Comparison of ENCODE assay signal across 8 cellular contexts in the genomic region with DNA sequence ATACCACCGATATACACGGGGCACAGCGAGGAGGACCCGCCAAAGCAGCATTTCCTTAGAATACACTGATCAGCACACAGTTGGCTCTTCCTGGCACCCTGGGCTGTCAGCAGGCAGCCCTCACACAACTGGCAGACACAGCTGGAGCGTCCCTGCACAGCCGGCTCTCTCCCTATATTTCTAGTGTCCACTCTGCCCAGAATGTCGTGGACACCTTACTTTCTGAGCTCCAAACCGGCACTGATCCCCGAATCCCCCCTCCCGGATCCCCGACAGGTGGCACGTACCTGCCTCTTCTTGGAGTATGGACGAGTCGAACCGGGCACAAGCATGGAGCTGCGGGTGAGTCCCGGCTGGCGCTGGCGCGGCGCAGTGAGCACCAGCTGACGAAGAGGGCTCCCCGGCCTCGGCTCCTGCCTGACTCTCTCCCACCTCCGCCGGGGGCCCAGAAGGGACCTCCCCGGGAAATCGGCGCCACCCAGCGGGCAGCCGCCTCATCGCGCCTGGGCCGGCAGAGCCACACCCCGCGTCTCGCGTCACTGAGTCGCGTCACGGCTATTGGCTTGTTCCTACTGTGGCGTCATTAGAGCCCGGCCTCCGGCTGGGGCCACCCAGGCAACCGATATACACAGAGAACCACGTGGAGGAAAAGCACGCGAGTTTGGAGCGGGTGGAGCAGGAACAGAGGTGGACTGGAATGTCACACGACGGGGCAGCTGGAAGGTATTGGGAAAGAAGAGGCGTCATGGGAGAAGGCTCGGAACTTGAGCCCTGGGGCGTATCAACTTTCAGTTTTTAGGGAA. TPM values are rescaled to one million over a fixed set of nuclear protein-coding genes. Genes with fewer than 3 reads are reported as not detected.
DNase-seq lines count a peak whose midpoint lies in the region; ATAC-seq and TF ChIP-seq lines count a peak whose summit lies in the region.

A gene with protein sequence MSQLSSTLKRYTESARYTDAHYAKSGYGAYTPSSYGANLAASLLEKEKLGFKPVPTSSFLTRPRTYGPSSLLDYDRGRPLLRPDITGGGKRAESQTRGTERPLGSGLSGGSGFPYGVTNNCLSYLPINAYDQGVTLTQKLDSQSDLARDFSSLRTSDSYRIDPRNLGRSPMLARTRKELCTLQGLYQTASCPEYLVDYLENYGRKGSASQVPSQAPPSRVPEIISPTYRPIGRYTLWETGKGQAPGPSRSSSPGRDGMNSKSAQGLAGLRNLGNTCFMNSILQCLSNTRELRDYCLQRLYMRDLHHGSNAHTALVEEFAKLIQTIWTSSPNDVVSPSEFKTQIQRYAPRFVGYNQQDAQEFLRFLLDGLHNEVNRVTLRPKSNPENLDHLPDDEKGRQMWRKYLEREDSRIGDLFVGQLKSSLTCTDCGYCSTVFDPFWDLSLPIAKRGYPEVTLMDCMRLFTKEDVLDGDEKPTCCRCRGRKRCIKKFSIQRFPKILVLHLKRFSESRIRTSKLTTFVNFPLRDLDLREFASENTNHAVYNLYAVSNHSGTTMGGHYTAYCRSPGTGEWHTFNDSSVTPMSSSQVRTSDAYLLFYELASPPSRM (minus strand): TSS at position 505 of the 803 bp plus-strand sequence. CDS start 8,210 bp downstream, outside the sequence.

- H3K4me3 ChIP-seq in GM08714 (ENCODE audit: low read length) (peak within 1 kb of the TSS; percentile 47; the same call in 1 of the 2 replicates), SK-N-SH (ENCODE audit: low read depth in 2 of 2, low read length in 1 of 2) (peak within 1 kb of the TSS; percentile 57 to 62), suprapubic skin (peak within 1 kb of the TSS; percentile 44)

- CTCF ChIA-PET in SK-N-SH (lab: Yijun Ruan, JAX): interaction anchor here (0.7 to 22.5 kb wide), 34 partner anchors 9 to 727 kb away, joined by 3 to 390 read pairs (median 5); a partner anchor contains a TSS

- WGBS in SK-N-SH (ENCODE audit: low lambda C conversion rate): 3% methylated on average over 30 of the region's 54 CpGs
- under 1% methylated on average over 45 of the region's 54 CpGs for WGBS in suprapubic skin

- DNase-seq in NCI-H1092 treated with DMSO at 0.1 percent for 48 hours (lab: John Stamatoyannopoulos, UW) (peak; percentile 97), SK-N-SH (peak; percentile 96), glomerular endothelial cell (ENCODE audit: extremely low read depth, low read depth, low spot score) (peak; percentile 58), nucleus accumbens (lab: John Stamatoyannopoulos, UW) (peak; percentile 81 to 99 (median 96)), suprapubic skin (ENCODE audit: low spot score in 2 of 2) (peak; percentile 98 to 99)
- DNase-seq in activated naive CD4-positive, alpha-beta T cell treated with anti-CD3 and anti-CD28 coated beads, Interleukin-2, amount 50 U/mL, for 72 hours (ENCODE audit: low spot score in 2 of 2): peak; percentile 96 to 99

- H3K9ac ChIP-seq in SK-N-SH: peak within 1 kb of the TSS; percentile 37; the same call in 1 of the 2 replicates

- H2AFZ ChIP-seq in SK-N-SH (ENCODE audit: low read depth): peak within 1 kb of the TSS; percentile 83

- H3K27ac ChIP-seq in SK-N-SH (ENCODE audit: low read depth in 2 of 2, low read length in 1 of 2) (peak within 1 kb of the TSS in 1 of 2 experiments; percentile 31; a peak in 1 of 4 replicates), suprapubic skin (peak within 1 kb of the TSS; percentile 8)

- no peaks in the 10 kb centered on the region for H3K9me3 Mint-ChIP-seq in activated naive CD4-positive, alpha-beta T cell treated with anti-CD3 and anti-CD28 coated beads, Interleukin-2, amount 50 U/mL, for 72 hours

- POLR2A ChIA-PET in SK-N-SH (lab: Yijun Ruan, JAX): interaction anchor here (1.2 kb wide), 1 partner anchor 41 kb away, joined by 3 read pairs; a partner anchor contains a TSS

- peak within 1 kb of the TSS; percentile 94 for H3K4me2 ChIP-seq in SK-N-SH

- peak within 1 kb of the TSS in 1 of 2 donors; percentile 18 for H3K27ac Mint-ChIP-seq in activated naive CD4-positive, alpha-beta T cell treated with anti-CD3 and anti-CD28 coated beads, Interleukin-2, amount 50 U/mL, for 72 hours

- TF ChIP-seq CTCF in SK-N-SH (IDR thresholded peaks at IDR 0.05) (peak; percentile 83), suprapubic skin (IDR thresholded peaks at IDR 0.05) (peak; percentile 83 to 94)

- H3K9me2 ChIP-seq in SK-N-SH: no peaks in the 10 kb centered on the region

- no peaks in the 10 kb centered on the region for H3F3A ChIP-seq in SK-N-SH (replicated peaks; ENCODE audit: insufficient read depth)

- peak; percentile 94 for ATAC-seq in HG02623 (IDR thresholded peaks at IDR 0.05; ENCODE audit: unreplicated experiment)
- ATAC-seq in activated naive CD4-positive, alpha-beta T cell treated with anti-CD3 and anti-CD28 coated beads, Interleukin-2, amount 50 U/mL, for 72 hours: peak; percentile 99

- H3K36me3 ChIP-seq in SK-N-SH (replicated peaks in 1 of 2; ENCODE audit: control insufficient read depth in 1 of 2, insufficient read depth in 2 of 2, low read length in 1 of 2): no peaks in the 10 kb centered on the region
- no peaks in the 10 kb centered on the region for H3K36me3 ChIP-seq in suprapubic skin

- H3K27me3 ChIP-seq in SK-N-SH (ENCODE audit: insufficient read depth) (no peaks in the 10 kb centered on the region), suprapubic skin (no peaks in the 10 kb centered on the region)

- H3K9me3 ChIP-seq in SK-N-SH (no peaks in the 10 kb centered on the region), suprapubic skin (no peaks in the 10 kb centered on the region)

- no peak for TF ChIP-seq POLR2A in suprapubic skin (IDR thresholded peaks at IDR 0.05)

- TF ChIP-seq EP300 in SK-N-SH (IDR thresholded peaks at IDR 0.05; ENCODE audit: borderline replicate concordance in 1 of 2, low read depth in 1 of 2, low read length in 1 of 2) (no peak), suprapubic skin (IDR thresholded peaks at IDR 0.05) (peak; percentile 78)

- H4K20me1 ChIP-seq in SK-N-SH (ENCODE audit: insufficient read depth): no peaks in the 10 kb centered on the region

- H3K4me1 ChIP-seq in SK-N-SH (ENCODE audit: control insufficient read depth in 1 of 2, insufficient read depth in 2 of 2, low read depth in 1 of 2, low read length in 1 of 2) (peaks cover 4 to 42% of the 10 kb centered on the region in 2 experiments; a peak in 3 of 4 replicates), suprapubic skin (peaks cover 18% of the 10 kb centered on the region)

- H3K79me2 ChIP-seq in SK-N-SH (ENCODE audit: insufficient read depth): no peaks in the 10 kb centered on the region

- TF ChIP-seq RAD21 in SK-N-SH (IDR thresholded peaks at IDR 0.05; ENCODE audit: low read length): peak; percentile 70

- no peaks in the 10 kb centered on the region for H3K36me3 Mint-ChIP-seq in activated naive CD4-positive, alpha-beta T cell treated with anti-CD3 and anti-CD28 coated beads, Interleukin-2, amount 50 U/mL, for 72 hours

TF ChIP-seq in SK-N-SH, 30 proteins besides CTCF, POLR2A, EP300 and RAD21 (continues in another document):
- TF ChIP-seq, protein P1, sequence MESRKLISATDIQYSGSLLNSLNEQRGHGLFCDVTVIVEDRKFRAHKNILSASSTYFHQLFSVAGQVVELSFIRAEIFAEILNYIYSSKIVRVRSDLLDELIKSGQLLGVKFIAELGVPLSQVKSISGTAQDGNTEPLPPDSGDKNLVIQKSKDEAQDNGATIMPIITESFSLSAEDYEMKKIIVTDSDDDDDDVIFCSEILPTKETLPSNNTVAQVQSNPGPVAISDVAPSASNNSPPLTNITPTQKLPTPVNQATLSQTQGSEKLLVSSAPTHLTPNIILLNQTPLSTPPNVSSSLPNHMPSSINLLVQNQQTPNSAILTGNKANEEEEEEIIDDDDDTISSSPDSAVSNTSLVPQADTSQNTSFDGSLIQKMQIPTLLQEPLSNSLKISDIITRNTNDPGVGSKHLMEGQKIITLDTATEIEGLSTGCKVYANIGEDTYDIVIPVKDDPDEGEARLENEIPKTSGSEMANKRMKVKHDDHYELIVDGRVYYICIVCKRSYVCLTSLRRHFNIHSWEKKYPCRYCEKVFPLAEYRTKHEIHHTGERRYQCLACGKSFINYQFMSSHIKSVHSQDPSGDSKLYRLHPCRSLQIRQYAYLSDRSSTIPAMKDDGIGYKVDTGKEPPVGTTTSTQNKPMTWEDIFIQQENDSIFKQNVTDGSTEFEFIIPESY (IDR thresholded peaks at IDR 0.05; ENCODE audit: borderline replicate concordance, low read depth): no peak
- TF ChIP-seq, protein P2, sequence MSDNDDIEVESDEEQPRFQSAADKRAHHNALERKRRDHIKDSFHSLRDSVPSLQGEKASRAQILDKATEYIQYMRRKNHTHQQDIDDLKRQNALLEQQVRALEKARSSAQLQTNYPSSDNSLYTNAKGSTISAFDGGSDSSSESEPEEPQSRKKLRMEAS (IDR thresholded peaks at IDR 0.05; ENCODE audit: low read depth): peak; percentile 100
- TF ChIP-seq MXI1 (IDR thresholded peaks at IDR 0.05; ENCODE audit: low read depth, low read length): peak; percentile 100
- no peak for TF ChIP-seq TEAD4 (IDR thresholded peaks at IDR 0.05; ENCODE audit: borderline replicate concordance, insufficient read depth)
- peak; percentile 98 for TF ChIP-seq SIN3A (IDR thresholded peaks at IDR 0.05; ENCODE audit: borderline replicate concordance, low read depth, low read length)

RNA-seq across cellular contexts. Expression of the gene that starts here (rescaled TPM):
- 0.81 and 0.97 TPM in 2 replicates for polyA plus RNA-seq in SK-N-SH (2012; rRNA removed)
- polyA plus RNA-seq in SK-N-SH (2012; cell fraction: cytosol; rRNA removed): 0.46 and 0.60 TPM in 2 replicates
- polyA plus RNA-seq in SK-N-SH (2012; cell fraction: nucleus; rRNA removed): 1.6 TPM in 2 replicates
- 1 to 10 TPM in 1 of 2 donors, under 1 TPM in 1; 0.66 to 1.3 TPM for total RNA-seq in activated naive CD4-positive, alpha-beta T cell treated with anti-CD3 and anti-CD28 coated beads, Interleukin-2, amount 50 U/mL, for 72 hours
- total RNA-seq in glomerular endothelial cell (0.41 TPM in 1 of 2 replicates, not detected in the other), suprapubic skin (10 to 100 TPM in 3 of 4 donors, 1 to 10 TPM in 1; 5.9 to 25.4 (median 15.2) TPM)

Comparison
In these comparisons a context has a peak if more than half of its experiments do, and no peak if none do; other contexts are left out.
1. Peak in DNase-seq in glomerular endothelial cell; RNA of the gene not detected or under 1 TPM.